In the genomic region with DNA sequence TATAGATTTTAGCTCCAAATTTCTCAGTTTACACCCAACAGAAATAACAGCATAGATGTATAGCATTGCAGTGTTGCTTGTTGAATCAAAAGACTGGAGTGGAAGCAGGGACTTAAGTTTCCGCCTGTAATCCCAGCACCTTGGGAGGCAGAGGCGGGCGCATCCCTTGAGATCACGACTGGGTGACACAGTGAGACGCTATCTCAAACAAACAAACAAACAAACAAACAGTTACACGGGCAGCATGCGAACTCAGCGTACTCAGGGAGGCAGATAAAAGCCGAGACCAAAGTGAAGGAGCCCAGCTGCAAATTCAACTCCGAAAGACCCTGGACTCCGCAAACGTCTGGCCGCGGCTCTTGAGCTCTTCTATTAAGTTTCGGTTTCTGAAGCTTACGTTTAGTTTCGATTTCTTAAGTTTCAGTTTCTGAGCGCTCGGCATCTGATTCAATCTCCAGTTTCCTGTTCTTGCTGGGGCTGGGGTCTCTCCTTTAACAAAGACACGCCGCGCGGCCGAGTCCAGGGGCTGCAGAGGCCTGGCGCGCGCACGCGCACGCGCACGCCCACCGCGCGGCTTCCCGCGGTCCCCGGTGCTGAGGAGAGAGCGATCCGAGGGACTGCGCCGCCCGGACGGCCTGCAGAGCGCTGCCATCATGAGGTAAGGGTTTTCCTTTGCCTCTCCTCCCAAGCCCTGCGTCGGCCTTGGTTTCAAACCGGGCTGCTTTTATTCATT, we compare ENCODE assay signal across 8 cellular contexts. TPM values are rescaled to one million over a fixed set of nuclear protein-coding genes. Genes with fewer than 3 reads are reported as not detected.
DNase-seq lines count a peak whose midpoint lies in the region; ATAC-seq and TF ChIP-seq lines count a peak whose summit lies in the region.

A gene with protein sequence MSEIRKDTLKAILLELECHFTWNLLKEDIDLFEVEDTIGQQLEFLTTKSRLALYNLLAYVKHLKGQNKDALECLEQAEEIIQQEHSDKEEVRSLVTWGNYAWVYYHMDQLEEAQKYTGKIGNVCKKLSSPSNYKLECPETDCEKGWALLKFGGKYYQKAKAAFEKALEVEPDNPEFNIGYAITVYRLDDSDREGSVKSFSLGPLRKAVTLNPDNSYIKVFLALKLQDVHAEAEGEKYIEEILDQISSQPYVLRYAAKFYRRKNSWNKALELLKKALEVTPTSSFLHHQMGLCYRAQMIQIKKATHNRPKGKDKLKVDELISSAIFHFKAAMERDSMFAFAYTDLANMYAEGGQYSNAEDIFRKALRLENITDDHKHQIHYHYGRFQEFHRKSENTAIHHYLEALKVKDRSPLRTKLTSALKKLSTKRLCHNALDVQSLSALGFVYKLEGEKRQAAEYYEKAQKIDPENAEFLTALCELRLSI (plus strand): TSS at position 423 of the 733 bp plus-strand sequence. CDS start 231 bp downstream, at position 654.

- peaks cover 0 to 8% (median 0%) of the 10 kb centered on the region in 3 donors for H3K27me3 Mint-ChIP-seq in CD14-positive monocyte (ENCODE audit: low read depth in 3 of 3)

- peak; percentile 73 for ATAC-seq in GM19328 (IDR thresholded peaks at IDR 0.05; ENCODE audit: unreplicated experiment)
- ATAC-seq in HG03460 (IDR thresholded peaks at IDR 0.05; ENCODE audit: unreplicated experiment) = peak; percentile 70

- H3K4me3 ChIP-seq in NT2/D1 (ENCODE audit: insufficient read length, low read depth) = peak within 1 kb of the TSS; percentile 59

- H3K36me3 ChIP-seq in NT2/D1 (ENCODE audit: insufficient read depth, insufficient read length, low read length) = peaks cover 6% of the 10 kb centered on the region

- no peaks in the 10 kb centered on the region for H3K4me1 ChIP-seq in NT2/D1 (ENCODE audit: insufficient read depth, insufficient read length)

- intact Hi-C loops in CD14-positive monocyte (cut with micrococcal nuclease) = loop anchor here in 1 of 2 donors (10.0 kb wide), 1 partner anchor 110 kb away; the partner anchor contains the start of gene IFIT2

- H3K9me3 ChIP-seq in NT2/D1 (ENCODE audit: insufficient read depth, low read length) = peaks cover 6% of the 10 kb centered on the region; the same call in 1 of the 2 replicates

- H3K36me3 Mint-ChIP-seq in CD14-positive monocyte = peaks cover 24 to 29% of the 10 kb centered on the region in 2 donors

- peak within 1 kb of the TSS; percentile 89 to 99 for H3K4me3 Mint-ChIP-seq in CD14-positive monocyte

- TF ChIP-seq CTCF in CD14-positive monocyte (IDR thresholded peaks at IDR 0.05) = no peak

- DNase-seq in CD14-positive monocyte (ENCODE audit: low spot score) (no peak), NT2/D1 (ENCODE audit: low read depth, low spot score) (no peak), activated T-cell treated with anti-CD3 and anti-CD28 coated beads for 48 hours (ENCODE audit: low read depth) (peak; percentile 58), epithelial cell of prostate (ENCODE audit: low read depth, low spot score) (no peak), middle frontal gyrus (ENCODE audit: extremely low spot score, low spot score) (peak; percentile 48)
- DNase-seq in stimulated activated CD8-positive, alpha-beta memory T cell treated with anti-CD3 and anti-CD28 coated beads, Interleukin-2, amount 100 ng/mL, for 1 hour (ENCODE audit: low read depth in 2 of 2) = peak; percentile 22 to 51

- H3K9me3 Mint-ChIP-seq in CD14-positive monocyte = peaks cover 5 to 10% (median 9%) of the 10 kb centered on the region in 7 donors

- H3K27me3 ChIP-seq in NT2/D1 (ENCODE audit: insufficient read depth, insufficient read length) = peaks cover 20% of the 10 kb centered on the region

- peaks cover 53% of the 10 kb centered on the region for H3K4me1 Mint-ChIP-seq in CD14-positive monocyte

- H3K9ac ChIP-seq in NT2/D1 (ENCODE audit: insufficient read length, low read depth) = peak within 1 kb of the TSS; percentile 83

- H3K27ac Mint-ChIP-seq in CD14-positive monocyte = peak within 1 kb of the TSS; percentile 94 to 99 (median 96)

- peak within 1 kb of the TSS; percentile 47 for H3K27ac ChIP-seq in epithelial cell of prostate

RNA-seq across cellular contexts. Expression of the gene that starts here (rescaled TPM):
- 1 to 10 TPM; 5.8 to 8.0 TPM for polyA plus RNA-seq in CD14-positive monocyte

Comparison
In these comparisons a context has a peak if more than half of its experiments do, and no peak if none do; other contexts are left out.
1. DNase-seq: peak in activated T-cell treated with anti-CD3 and anti-CD28 coated beads for 48 hours (single experiment), middle frontal gyrus (single experiment) and stimulated activated CD8-positive, alpha-beta memory T cell treated with anti-CD3 and anti-CD28 coated beads, Interleukin-2, amount 100 ng/mL, for 1 hour (2 of 2); none in CD14-positive monocyte (single experiment), NT2/D1 (single experiment) and epithelial cell of prostate (single experiment).